Comparison of ENCODE assay signal across 24 cellular contexts in the genomic region with DNA sequence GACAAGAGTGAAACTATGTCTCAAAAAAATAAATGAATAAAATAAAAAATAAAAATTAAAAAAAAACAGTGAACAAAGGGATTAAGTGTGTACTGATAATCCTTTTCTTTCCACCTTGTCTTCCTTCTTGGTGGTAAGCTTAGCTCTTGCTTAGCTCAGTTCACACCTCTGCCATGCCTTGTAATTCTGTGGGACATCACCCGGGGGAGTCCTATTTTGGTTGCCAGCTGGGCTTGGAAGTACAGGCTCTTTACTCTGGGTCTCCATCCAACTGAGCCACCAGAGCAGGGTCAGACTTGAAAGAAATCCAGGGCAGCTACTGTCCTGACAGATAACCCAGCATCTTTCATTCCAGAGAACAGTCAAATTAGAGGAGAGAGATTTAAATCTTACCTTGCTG.
"Had no signal": no experiment of that assay in that cellular context is flagged by ENCODE, and none has a peak within 500 bp of the region (broad histone marks: within the 10 kb centered on the region; RNA-seq: fewer than 3 reads in every experiment).

No MANE protein-coding gene starts in this region.

- H3K27me3 ChIP-seq: SJSA1 had no signal

- H3K9me3 ChIP-seq: SJSA1 had no signal

- H3K27ac ChIP-seq: KMS-11, SJSA1, SK-N-MC had no signal

- H3K4me2 ChIP-seq: KMS-11 had no signal

- H3K4me1 ChIP-seq: SJSA1 had no signal

- FAIRE-seq: K562, RCC 7860 had no signal

- H3K9ac ChIP-seq: KMS-11 had no signal

- H3K4me3 ChIP-seq: K562, SJSA1, SK-N-MC had no signal

- ATAC-seq: K562 had no signal

- H3K36me3 ChIP-seq: SJSA1 had no signal

- DNase-seq: Kasumi-1, MV-4-11, NCI-H1048, NCI-H1105, NCI-H1417 treated with DMSO at 0.1 percent for 48 hours, NCI-H146, NCI-H1694 treated with DMSO at 0.1 percent for 48 hours, NCI-H1930, NCI-H2081 treated with DMSO at 0.1 percent for 48 hours, NCI-H2171, NCI-H226, NCI-H446, NCI-H510A, NCI-H524 treated with DMSO at 0.1 percent for 48 hours, NCI-H69, NCI-H774, Right ventricle myocardium superior, RPMI8226, SIG-M5 had no signal
